Comparison of ENCODE assay signal across 17 cellular contexts in genomic region chr1:45589861-45590260, GRCh38. TPM values are rescaled to one million over a fixed set of nuclear protein-coding genes. Genes with fewer than 3 reads are reported as not detected.
A peak's percentile ranks its signal among the peaks of the same experiment; 100 is the strongest.
DNase-seq lines count a peak whose midpoint lies in the region; ATAC-seq and TF ChIP-seq lines count a peak whose summit lies in the region.
"Had no signal": no experiment of that assay in that cellular context is flagged by ENCODE, and none has a peak within 500 bp of the region (broad histone marks: within the 10 kb centered on the region; RNA-seq: fewer than 3 reads in every experiment).

No MANE protein-coding gene starts in this region.

- 0 out of 2 replicates have a peak, but pooled peaks cover 5% of the 10 kb centered on the region for H4K20me1 ChIP-seq in OCI-LY1 (ENCODE audit: insufficient read depth, low read length)

- H3K36me3 ChIP-seq in OCI-LY1 (ENCODE audit: insufficient read depth, low read length) (peaks cover 77% of the 10 kb centered on the region), skeletal muscle satellite cell (ENCODE audit: insufficient read depth, low read length) (peaks cover 12% of the 10 kb centered on the region), prostate gland (no peaks in the 10 kb centered on the region), HAP-1 (replicated peaks) (peaks cover 40% of the 10 kb centered on the region)

- intact Hi-C loops in prostate gland (cut with DNase I), result no loop called here

- H3K79me2 ChIP-seq in OCI-LY1 (ENCODE audit: insufficient read depth, low read length), result peaks cover 93% of the 10 kb centered on the region

- H3K4me2 ChIP-seq in OCI-LY1 (ENCODE audit: low read length) (no peak overlapping the region), skeletal muscle satellite cell (ENCODE audit: low read length) (peak overlapping the region; percentile 2)

- no peak overlapping the region for H3K4me3 ChIP-seq in OCI-LY1 (ENCODE audit: low read depth, low read length, poor library complexity, severe bottlenecking)
- peak overlapping the region; percentile 47 for H3K4me3 ChIP-seq in epithelial cell of proximal tubule (ENCODE audit: low read depth, low read length)
- no peak overlapping the region for H3K4me3 ChIP-seq in skeletal muscle satellite cell (ENCODE audit: low read length)
- no peak overlapping the region for H3K4me3 ChIP-seq in prostate gland
- no peak overlapping the region for H3K4me3 ChIP-seq in HAP-1
- H3K4me3 ChIP-seq: cardiac muscle cell had no signal

- H3K27me3 ChIP-seq in OCI-LY1 (ENCODE audit: insufficient read depth, low read length) (no peaks in the 10 kb centered on the region), skeletal muscle satellite cell (ENCODE audit: control insufficient read depth, insufficient read depth, low read length) (no peaks in the 10 kb centered on the region), prostate gland (replicated peaks; ENCODE audit: insufficient read depth) (no peaks in the 10 kb centered on the region), HAP-1 (ENCODE audit: low read depth) (no peaks in the 10 kb centered on the region)
- H3K27me3 ChIP-seq: cardiac muscle cell had no signal

- in situ Hi-C loops in HAP-1 (cut with MboI; ENCODE audit: low sequenced_read_pairs), result no loop called here

- DNase-seq in activated CD8-positive, alpha-beta memory T cell treated with anti-CD3 and anti-CD28 coated beads for 24 hours, result peak; percentile 30
- DNase-seq in activated CD8-positive, alpha-beta memory T cell treated with anti-CD3 and anti-CD28 coated beads, Interleukin-2, amount 50 U/mL, for 48 hours, result no peak
- DNase-seq in epithelial cell of proximal tubule (ENCODE audit: low read depth) (peak; percentile 13), prostate gland (ENCODE audit: low spot score) (no peak), HAP-1 (ENCODE audit: low spot score in 2 of 2) (no peak)
- DNase-seq: activated CD8-positive, alpha-beta memory T cell treated with anti-CD3 and anti-CD28 coated beads, Interleukin-2, amount 10 ng/mL, durations not matched to agents 7 days and 5 days; CD8-positive, alpha-beta T cell; GOT3; immature natural killer cell; NCI-H187 treated with DMSO at 0.1 percent for 48 hours; NCI-H446 treated with DMSO at 0.1 percent for 48 hours; nephron progenitor cell; stimulated activated naive CD4-positive, alpha-beta T cell had no signal

- TF ChIP-seq CTCF in OCI-LY1 (IDR thresholded peaks at IDR 0.05; ENCODE audit: low read length) (no peak), epithelial cell of proximal tubule (conservative IDR thresholded peaks at IDR 0.05; ENCODE audit: low read depth, low read length) (no peak), prostate gland (IDR thresholded peaks at IDR 0.05) (no peak)

- no peak overlapping the region for H2AFZ ChIP-seq in OCI-LY1 (ENCODE audit: low read length)

- H3K9me2 ChIP-seq in OCI-LY1 (ENCODE audit: low read depth, low read length), result no peaks in the 10 kb centered on the region

- H3K9me3 ChIP-seq in OCI-LY1 (ENCODE audit: low read length) (no peaks in the 10 kb centered on the region), skeletal muscle satellite cell (replicated peaks; ENCODE audit: low read length) (no peaks in the 10 kb centered on the region), prostate gland (no peaks in the 10 kb centered on the region), HAP-1 (no peaks in the 10 kb centered on the region)

- 36% methylated on average over 1 of the region's 1 CpG for WGBS in prostate gland

- H3K27ac ChIP-seq in OCI-LY1 (ENCODE audit: low read depth, low read length, poor library complexity, severe bottlenecking) (peak overlapping the region; percentile 46), prostate gland (no peak overlapping the region)
- H3K27ac ChIP-seq: cardiac muscle cell had no signal

- H3K4me1 ChIP-seq in OCI-LY1 (ENCODE audit: insufficient read depth, low read length, severe bottlenecking), result peaks cover 41% of the 10 kb centered on the region
- peaks cover 23% of the 10 kb centered on the region for H3K4me1 ChIP-seq in skeletal muscle satellite cell (ENCODE audit: control insufficient read depth, insufficient read depth, low read length)
- H3K4me1 ChIP-seq in prostate gland (replicated peaks), result peaks cover 10% of the 10 kb centered on the region
- peaks cover 7% of the 10 kb centered on the region for H3K4me1 ChIP-seq in HAP-1

- H3K9ac ChIP-seq in OCI-LY1 (ENCODE audit: low read length), result no peak overlapping the region
- H3K9ac ChIP-seq in skeletal muscle satellite cell (ENCODE audit: low read depth, low read length), result no peak overlapping the region

- no peaks in the 10 kb centered on the region for H3F3A ChIP-seq in OCI-LY1 (ENCODE audit: insufficient read depth, low read length)

- no peak for TF ChIP-seq POLR2A in prostate gland (IDR thresholded peaks at IDR 0.05)

- no peak for ATAC-seq in HG02938 (IDR thresholded peaks at IDR 0.05; ENCODE audit: unreplicated experiment)
- ATAC-seq: activated CD8-positive, alpha-beta memory T cell treated with anti-CD3 and anti-CD28 coated beads, Interleukin-2, amount 10 ng/mL, durations not matched to agents 7 days and 5 days; CD8-positive, alpha-beta T cell had no signal

RNA-seq across cellular contexts. Expression of gene NASP, which starts 6.0 kb away (rescaled TPM):
- total RNA-seq in epithelial cell of proximal tubule, result 109 and 163 TPM in 2 replicates
- total RNA-seq in skeletal muscle satellite cell (2012; rRNA removed), result 36.8 and 40.4 TPM in 2 replicates
- total RNA-seq in prostate gland, result 100 to 1,000 TPM in 1 of 2 donors, 10 to 100 TPM in 1; 66.5 to 115 TPM

RNA-seq across cellular contexts. Expression of gene CCDC17, which starts 34.0 kb away (rescaled TPM):
- total RNA-seq in epithelial cell of proximal tubule (0.22 TPM in 1 of 2 replicates, not detected in the other), prostate gland (1 to 10 TPM; 1.3 to 3.8 TPM)
- 0.87 and 1.0 TPM in 2 replicates for total RNA-seq in skeletal muscle satellite cell (2012; rRNA removed)

RNA-seq across cellular contexts. Expression of gene AKR1A1, which starts 39.2 kb away (rescaled TPM):
- total RNA-seq in epithelial cell of proximal tubule, result 122 and 135 TPM in 2 replicates
- 131 and 139 TPM in 2 replicates for total RNA-seq in skeletal muscle satellite cell (2012; rRNA removed)
- 100 to 1,000 TPM in 1 of 2 donors, 10 to 100 TPM in 1; 49.7 to 132 TPM for total RNA-seq in prostate gland

Comparison
In these comparisons a context has a peak if more than half of its experiments do, and no peak if none do; other contexts are left out.
1. DNase-seq: peak in activated CD8-positive, alpha-beta memory T cell treated with anti-CD3 and anti-CD28 coated beads for 24 hours (single experiment) and epithelial cell of proximal tubule (single experiment); none in activated CD8-positive, alpha-beta memory T cell treated with anti-CD3 and anti-CD28 coated beads, Interleukin-2, amount 50 U/mL, for 48 hours (single experiment), prostate gland (single experiment) and HAP-1 (0 of 2).